ENCODE assay signal across 26 cellular contexts in genomic region chr2:84652430-84652829, GRCh38.
A peak's percentile ranks its signal among the peaks of the same experiment; 100 is the strongest.
DNase-seq lines count a peak whose midpoint lies in the region; ATAC-seq and TF ChIP-seq lines count a peak whose summit lies in the region.
"Had no signal": no experiment of that assay in that cellular context is flagged by ENCODE, and none has a peak within 500 bp of the region (broad histone marks: within the 10 kb centered on the region; RNA-seq: fewer than 3 reads in every experiment).

No MANE protein-coding gene starts in this region.

- no peak for ATAC-seq in activated CD8-positive, alpha-beta T cell treated with anti-CD3 and anti-CD28 coated beads for 36 hours
- no peak for ATAC-seq in natural killer cell treated with Interleukin-12 subunit alpha and Interleukin-12 subunit beta and Interleukin-15 and Interleukin-18, amount 100 ng/mL, for 72 hours
- ATAC-seq in HG02870 (IDR thresholded peaks at IDR 0.05; ENCODE audit: unreplicated experiment): no peak
- ATAC-seq: foreskin keratinocyte, heart right ventricle, right cardiac atrium had no signal

- in situ Hi-C loops in mammary epithelial cell (cut with MboI; ENCODE audit: low sequenced_read_pairs in 2 of 2): no loop called here

- no peaks in the 10 kb centered on the region for H3K79me2 ChIP-seq in mammary epithelial cell (ENCODE audit: insufficient read depth, low read length)

- WGBS in mammary epithelial cell (ENCODE audit: low coverage, missing lambda C conversion rate): 88% methylated on average over 1 of the region's 1 CpG

- H3K27ac Mint-ChIP-seq in activated naive CD4-positive, alpha-beta T cell treated with anti-CD3 and anti-CD28 coated beads, Interleukin-2, amount 10 ng/mL, durations not matched to agents 7 days and 5 days: peak overlapping the region; percentile 84
- peak overlapping the region; percentile 66 for H3K27ac Mint-ChIP-seq in activated CD8-positive, alpha-beta T cell treated with anti-CD3 and anti-CD28 coated beads for 36 hours
- peak overlapping the region; percentile 8 to 17 for H3K27ac Mint-ChIP-seq in natural killer cell treated with Interleukin-12 subunit alpha and Interleukin-12 subunit beta and Interleukin-15 and Interleukin-18, amount 100 ng/mL, for 72 hours

- CTCF ChIA-PET in activated naive CD4-positive, alpha-beta T cell treated with anti-CD3 and anti-CD28 coated beads, Interleukin-2, amount 10 ng/mL, durations not matched to agents 7 days and 5 days (lab: Charles Lee): interaction anchor here (0.6 to 0.7 kb wide), 2 partner anchors 181 to 224 kb away, joined by 3 read pairs; no protein-coding TSS in a partner anchor
- CTCF ChIA-PET in activated CD8-positive, alpha-beta T cell treated with anti-CD3 and anti-CD28 coated beads for 36 hours (lab: Charles Lee): interaction anchor here (0.9 to 1.9 kb wide), 2 partner anchors 230 to 274 kb away, joined by 5 to 8 read pairs; no protein-coding TSS in a partner anchor
- CTCF ChIA-PET in mammary epithelial cell (lab: Charles Lee; ENCODE audit: low non-redundant PET): interaction anchor here (0.7 kb wide), 1 partner anchor 302 kb away, joined by 6 read pairs; no protein-coding TSS in a partner anchor

- H3K4me3 ChIP-seq in Jurkat, Clone E6-1 (ENCODE audit: low read length): no peak overlapping the region
- no peak overlapping the region for H3K4me3 ChIP-seq in mammary epithelial cell (replicated peaks in 1 of 3; ENCODE audit: insufficient read depth in 1 of 3, low read depth in 2 of 3, low read length in 3 of 3)
- H3K4me3 ChIP-seq: BLaER1 treated with 17β-estradiol and CSF1 and Interleukin-3, amounts not matched to agents 10 nM and 100 nM; breast epithelium; esophagus muscularis mucosa; HAP-1; heart right ventricle; SJSA1 had no signal

- H3K27ac ChIP-seq in mammary epithelial cell (ENCODE audit: insufficient read depth, low read depth, low read length): no peak overlapping the region
- H3K27ac ChIP-seq: BLaER1 treated with 17β-estradiol and CSF1 and Interleukin-3, amounts not matched to agents 10 nM and 100 nM; breast epithelium; esophagus muscularis mucosa; foreskin keratinocyte; heart right ventricle; SJSA1 had no signal

- POLR2A ChIA-PET in activated CD8-positive, alpha-beta T cell treated with anti-CD3 and anti-CD28 coated beads for 36 hours (lab: Charles Lee): no interaction called here

- DNase-seq in activated naive CD4-positive, alpha-beta T cell treated with anti-CD3 and anti-CD28 coated beads, Interleukin-2, amount 10 ng/mL, durations not matched to agents 7 days and 5 days: no peak
- no peak for DNase-seq in activated naive CD4-positive, alpha-beta T cell (lab: John Stamatoyannopoulos, UW)
- peak; percentile 50 for DNase-seq in Jurkat, Clone E6-1 (ENCODE audit: low read depth, low spot score)
- no peak for DNase-seq in activated CD8-positive, alpha-beta T cell treated with anti-CD3 and anti-CD28 coated beads for 36 hours
- no peak for DNase-seq in natural killer cell treated with Interleukin-12 subunit alpha and Interleukin-12 subunit beta and Interleukin-15 and Interleukin-18, amount 100 ng/mL, for 72 hours (ENCODE audit: low spot score)
- no peak for DNase-seq in SKM-1 treated with dmso at 0.1 percent for 144 hours (lab: John Stamatoyannopoulos, UW; ENCODE audit: unreplicated experiment)
- no peak for DNase-seq in mammary epithelial cell
- DNase-seq: activated CD4-positive, alpha-beta T cell treated with anti-CD3 and anti-CD28 coated beads for 1 hour; activated effector memory CD4-positive, alpha-beta T cell treated with Interleukin-2 at 50 U/mL for 16 hours; amygdala; DND-41; foreskin keratinocyte; heart right ventricle; IMR-90; kidney glomerular epithelial cell; NCI-H2029 treated with DMSO at 0.1 percent for 48 hours; NCI-H226; posterior cingulate gyrus; right cardiac atrium; stimulated activated CD4-positive, alpha-beta T cell treated with anti-CD3 and anti-CD28 coated beads, Interleukin-2, amount 100 ng/mL, for 48 hours had no signal

- peaks cover 88% of the 10 kb centered on the region for H3K4me1 Mint-ChIP-seq in activated naive CD4-positive, alpha-beta T cell treated with anti-CD3 and anti-CD28 coated beads, Interleukin-2, amount 10 ng/mL, durations not matched to agents 7 days and 5 days
- peaks cover 75% of the 10 kb centered on the region for H3K4me1 Mint-ChIP-seq in activated CD8-positive, alpha-beta T cell treated with anti-CD3 and anti-CD28 coated beads for 36 hours (ENCODE audit: low read depth)
- peaks cover 48 to 50% of the 10 kb centered on the region in 2 donors for H3K4me1 Mint-ChIP-seq in natural killer cell treated with Interleukin-12 subunit alpha and Interleukin-12 subunit beta and Interleukin-15 and Interleukin-18, amount 100 ng/mL, for 72 hours (ENCODE audit: low read depth in 2 of 2)

- no peaks in the 10 kb centered on the region for H4K20me1 ChIP-seq in mammary epithelial cell (ENCODE audit: insufficient read depth, low read length)
- H4K20me1 ChIP-seq: BLaER1 treated with 17β-estradiol and CSF1 and Interleukin-3, amounts not matched to agents 10 nM and 100 nM had no signal

- H3K4me1 ChIP-seq in mammary epithelial cell (ENCODE audit: insufficient read depth, low read length): no peaks in the 10 kb centered on the region
- H3K4me1 ChIP-seq: breast epithelium, esophagus muscularis mucosa, foreskin keratinocyte, HAP-1, SJSA1 had no signal

- peak overlapping the region; percentile 24 for H3K4me3 Mint-ChIP-seq in activated naive CD4-positive, alpha-beta T cell treated with anti-CD3 and anti-CD28 coated beads, Interleukin-2, amount 10 ng/mL, durations not matched to agents 7 days and 5 days
- H3K4me3 Mint-ChIP-seq in activated CD8-positive, alpha-beta T cell treated with anti-CD3 and anti-CD28 coated beads for 36 hours: no peak overlapping the region
- peak overlapping the region; percentile 54 for H3K4me3 Mint-ChIP-seq in natural killer cell treated with Interleukin-12 subunit alpha and Interleukin-12 subunit beta and Interleukin-15 and Interleukin-18, amount 100 ng/mL, for 72 hours

- BruUV-seq in mammary epithelial cell (replicated peaks; lab: Mats Ljungman, UMichigan): no TSS peak

- no peaks in the 10 kb centered on the region for H3K27me3 Mint-ChIP-seq in activated naive CD4-positive, alpha-beta T cell treated with anti-CD3 and anti-CD28 coated beads, Interleukin-2, amount 10 ng/mL, durations not matched to agents 7 days and 5 days
- no peaks in the 10 kb centered on the region for H3K27me3 Mint-ChIP-seq in activated CD8-positive, alpha-beta T cell treated with anti-CD3 and anti-CD28 coated beads for 36 hours
- H3K27me3 Mint-ChIP-seq in natural killer cell treated with Interleukin-12 subunit alpha and Interleukin-12 subunit beta and Interleukin-15 and Interleukin-18, amount 100 ng/mL, for 72 hours: no peaks in the 10 kb centered on the region

- H2AFZ ChIP-seq in mammary epithelial cell (ENCODE audit: low read depth, low read length): no peak overlapping the region

- dilution Hi-C loops in mammary epithelial cell (cut with HindIII; ENCODE audit: low sequenced_read_pairs): no loop called here

- no peaks in the 10 kb centered on the region for H3K9me3 ChIP-seq in mammary epithelial cell (replicated peaks; ENCODE audit: insufficient read depth, low read length)
- H3K9me3 ChIP-seq: BLaER1 treated with 17β-estradiol and CSF1 and Interleukin-3, amounts not matched to agents 10 nM and 100 nM; breast epithelium; esophagus muscularis mucosa; HAP-1; heart right ventricle; SJSA1 had no signal

- intact Hi-C loops in activated CD8-positive, alpha-beta T cell treated with anti-CD3 and anti-CD28 coated beads for 36 hours (cut with micrococcal nuclease): no loop called here
- intact Hi-C loops in mammary epithelial cell (cut with micrococcal nuclease): no loop called here

- H3K36me3 ChIP-seq in mammary epithelial cell (ENCODE audit: insufficient read depth, low read length): no peaks in the 10 kb centered on the region
- H3K36me3 ChIP-seq: BLaER1 treated with 17β-estradiol and CSF1 and Interleukin-3, amounts not matched to agents 10 nM and 100 nM; esophagus muscularis mucosa; HAP-1; heart right ventricle; SJSA1 had no signal

- H3K27me3 ChIP-seq in mammary epithelial cell (ENCODE audit: insufficient read depth, low read length): peaks cover 3% of the 10 kb centered on the region
- H3K27me3 ChIP-seq: BLaER1 treated with 17β-estradiol and CSF1 and Interleukin-3, amounts not matched to agents 10 nM and 100 nM; breast epithelium; esophagus muscularis mucosa; heart right ventricle; SJSA1 had no signal

- peaks cover 57% of the 10 kb centered on the region for H3K36me3 Mint-ChIP-seq in activated naive CD4-positive, alpha-beta T cell treated with anti-CD3 and anti-CD28 coated beads, Interleukin-2, amount 10 ng/mL, durations not matched to agents 7 days and 5 days
- peaks cover 18% of the 10 kb centered on the region for H3K36me3 Mint-ChIP-seq in activated CD8-positive, alpha-beta T cell treated with anti-CD3 and anti-CD28 coated beads for 36 hours (ENCODE audit: low read depth)
- peaks cover 13% of the 10 kb centered on the region for H3K36me3 Mint-ChIP-seq in natural killer cell treated with Interleukin-12 subunit alpha and Interleukin-12 subunit beta and Interleukin-15 and Interleukin-18, amount 100 ng/mL, for 72 hours

- peaks cover 30% of the 10 kb centered on the region for H3K9me3 Mint-ChIP-seq in activated naive CD4-positive, alpha-beta T cell treated with anti-CD3 and anti-CD28 coated beads, Interleukin-2, amount 10 ng/mL, durations not matched to agents 7 days and 5 days
- H3K9me3 Mint-ChIP-seq in activated CD8-positive, alpha-beta T cell treated with anti-CD3 and anti-CD28 coated beads for 36 hours: peaks cover 18% of the 10 kb centered on the region
- H3K9me3 Mint-ChIP-seq in natural killer cell treated with Interleukin-12 subunit alpha and Interleukin-12 subunit beta and Interleukin-15 and Interleukin-18, amount 100 ng/mL, for 72 hours: no peaks in the 10 kb centered on the region

- H3K9ac ChIP-seq in mammary epithelial cell (ENCODE audit: insufficient read depth, low read length): no peak overlapping the region
- H3K9ac ChIP-seq: BLaER1 treated with 17β-estradiol and CSF1 and Interleukin-3, amounts not matched to agents 10 nM and 100 nM had no signal

- H3K4me2 ChIP-seq in mammary epithelial cell (ENCODE audit: insufficient read depth, low read depth, low read length): no peak overlapping the region
- H3K4me2 ChIP-seq: BLaER1 treated with 17β-estradiol and CSF1 and Interleukin-3, amounts not matched to agents 10 nM and 100 nM had no signal

- no peak for TF ChIP-seq CTCF in activated CD8-positive, alpha-beta T cell treated with anti-CD3 and anti-CD28 coated beads for 36 hours (IDR thresholded peaks at IDR 0.05)
- TF ChIP-seq CTCF in mammary epithelial cell (conservative IDR thresholded peaks at IDR 0.05 in 1 of 2, IDR thresholded peaks at IDR 0.05 in 1 of 2; ENCODE audit: extremely low read depth in 1 of 2, insufficient read depth in 1 of 2, low read depth in 1 of 2, low read length in 2 of 2): no peak

Comparison
In these comparisons a context has a peak if more than half of its experiments do, and no peak if none do; other contexts are left out.
1. H3K27ac Mint-ChIP-seq: peak in every context shown above with its lines; median percentile 84 in activated naive CD4-positive, alpha-beta T cell treated with anti-CD3 and anti-CD28 coated beads, Interleukin-2, amount 10 ng/mL, durations not matched to agents 7 days and 5 days; 66 in activated CD8-positive, alpha-beta T cell treated with anti-CD3 and anti-CD28 coated beads for 36 hours; 12 in natural killer cell treated with Interleukin-12 subunit alpha and Interleukin-12 subunit beta and Interleukin-15 and Interleukin-18, amount 100 ng/mL, for 72 hours.